Comparison of ENCODE assay signal across 30 cellular contexts in genomic region chr9:27423919-27424710, GRCh38.
DNase-seq lines count a peak whose midpoint lies in the region; ATAC-seq, FAIRE-seq and TF ChIP-seq lines count a peak whose summit lies in the region.
"Had no signal": no experiment of that assay in that cellular context is flagged by ENCODE, and none has a peak within 500 bp of the region (broad histone marks: within the 10 kb centered on the region; RNA-seq: fewer than 3 reads in every experiment).

No MANE protein-coding gene starts in this region.

- H3K4me3 ChIP-seq in breast epithelium (no peak overlapping the region), K562 (no peak overlapping the region), H7 (ENCODE audit: insufficient read depth, low read depth, low read length) (no peak overlapping the region)
- H3K4me3 ChIP-seq: GM12878, HAP-1, lung, MG63, ovary, tibial nerve had no signal

- H3K27ac Mint-ChIP-seq in MCF 10A (ENCODE audit: low read depth, unreplicated experiment) = peak overlapping the region; percentile 56
- peak overlapping the region; percentile 78 for H3K27ac Mint-ChIP-seq in memory B cell
- H3K27ac Mint-ChIP-seq in type B pancreatic cell = peak overlapping the region; percentile 67
- H3K27ac Mint-ChIP-seq: activated naive CD8-positive, alpha-beta T cell treated with anti-CD3 and anti-CD28 coated beads, Interleukin-2, amount 50 U/mL, for 24 hours; T-helper 2 cell treated with Interferon-gamma antibody and Interleukin-4, amounts not matched to agents 5 μg/mL and 100 μg/mL, for 36 hours had no signal

- TF ChIP-seq POLR2A in breast epithelium (IDR thresholded peaks at IDR 0.05) (no peak), K562 (conservative IDR thresholded peaks at IDR 0.05) (no peak)

- H3K4me3 Mint-ChIP-seq in MCF 10A (ENCODE audit: unreplicated experiment) = no peak overlapping the region
- H3K4me3 Mint-ChIP-seq in memory B cell = no peak overlapping the region
- H3K4me3 Mint-ChIP-seq in type B pancreatic cell = no peak overlapping the region
- H3K4me3 Mint-ChIP-seq: activated naive CD8-positive, alpha-beta T cell treated with anti-CD3 and anti-CD28 coated beads, Interleukin-2, amount 50 U/mL, for 24 hours; neural crest cell; T-helper 2 cell treated with Interferon-gamma antibody and Interleukin-4, amounts not matched to agents 5 μg/mL and 100 μg/mL, for 36 hours had no signal

- no peak for TF ChIP-seq EP300 in K562 (IDR thresholded peaks at IDR 0.05; ENCODE audit: low read length)

- TF ChIP-seq RAD21 in K562 (CRISPR knock-in tag; conservative IDR thresholded peaks at IDR 0.05 in 1 of 2, IDR thresholded peaks at IDR 0.05 in 1 of 2) = no peak

- H3K27ac ChIP-seq in breast epithelium = peak overlapping the region in 1 of 2 donors; percentile 5
- H3K27ac ChIP-seq in K562 (ENCODE audit: extremely low read depth, low read depth, low read length) = no peak overlapping the region
- H3K27ac ChIP-seq: ovary, tibial nerve had no signal

- no peaks in the 10 kb centered on the region for H3K9me1 ChIP-seq in K562 (ENCODE audit: control insufficient read depth, insufficient read depth, low read length)

- BruUV-seq in MCF 10A (replicated peaks; lab: Mats Ljungman, UMichigan) (no TSS peak), K562 (replicated peaks; lab: Mats Ljungman, UMichigan) (no TSS peak)

- ATAC-seq in K562 = peak; percentile 31
- ATAC-seq in memory B cell (ENCODE audit: low read depth) = no peak
- ATAC-seq in GM21825 (IDR thresholded peaks at IDR 0.05; ENCODE audit: unreplicated experiment) = no peak
- ATAC-seq in GM21737 (IDR thresholded peaks at IDR 0.05; ENCODE audit: unreplicated experiment) = no peak
- ATAC-seq: activated naive CD8-positive, alpha-beta T cell treated with anti-CD3 and anti-CD28 coated beads, Interleukin-2, amount 50 U/mL, for 24 hours; GM12878 had no signal

- H3K27me3 Mint-ChIP-seq in MCF 10A (ENCODE audit: insufficient read depth, unreplicated experiment) (no peaks in the 10 kb centered on the region), memory B cell (no peaks in the 10 kb centered on the region), type B pancreatic cell (no peaks in the 10 kb centered on the region)
- H3K27me3 Mint-ChIP-seq: activated naive CD8-positive, alpha-beta T cell treated with anti-CD3 and anti-CD28 coated beads, Interleukin-2, amount 50 U/mL, for 24 hours had no signal

- H3K4me1 ChIP-seq in breast epithelium (peaks cover 5 to 7% of the 10 kb centered on the region in 2 donors), K562 (replicated peaks in 1 of 2; ENCODE audit: control insufficient read depth in 2 of 2, insufficient read depth in 2 of 2, low read length in 2 of 2) (peaks cover 3 to 6% of the 10 kb centered on the region in 2 experiments; a peak in 3 of 5 replicates)
- H3K4me1 ChIP-seq: tibial nerve had no signal

- DNase-seq in MCF 10A (ENCODE audit: unreplicated experiment) (no peak), breast epithelium (ENCODE audit: low spot score in 2 of 2) (no peak), K562 (ENCODE audit: extremely low read depth in 1 of 4, low spot score in 3 of 4) (no peak), memory B cell (ENCODE audit: low spot score in 2 of 2) (no peak), type B pancreatic cell (ENCODE audit: extremely low spot score, unreplicated experiment) (no peak), H7 (no peak)
- DNase-seq: activated CD4-positive, alpha-beta T cell treated with anti-CD3 and anti-CD28 coated beads for 1 hour; activated gamma-delta T cell; activated naive CD8-positive, alpha-beta T cell treated with anti-CD3 and anti-CD28 coated beads, Interleukin-2, amount 50 U/mL, for 24 hours; activated T-cell treated with anti-CD3 and anti-CD28 coated beads, Interleukin-2, amount 50 U/mL, for 1 hour; cerebellar nuclear complex; EL; hippocampal formation; KG1; MG63; NCI-H1417; NCI-H2029 treated with DMSO at 0.1 percent for 48 hours; NCI-H524; ovary; Right ventricle myocardium superior; small intestine had no signal

- CTCF ChIA-PET in MCF 10A (lab: Yijun Ruan, JAX) = interaction anchor here (0.6 to 1.3 kb wide), 5 partner anchors 11 to 94 kb away, joined by 3 to 4 read pairs (median 3); no protein-coding TSS in a partner anchor
- CTCF ChIA-PET in K562 (lab: Yijun Ruan, JAX; ENCODE audit: low intra/inter-chr PET ratio) = no interaction called here

- TF ChIP-seq CTCF in MCF 10A (IDR thresholded peaks at IDR 0.05; ENCODE audit: unreplicated experiment) (no peak), breast epithelium (IDR thresholded peaks at IDR 0.05) (no peak), K562 (IDR thresholded peaks at IDR 0.05 in 2 of 3, conservative IDR thresholded peaks at IDR 0.05 in 1 of 3; ENCODE audit: insufficient read depth in 2 of 3, low read depth in 1 of 3, low read length in 3 of 3) (no peak), type B pancreatic cell (conservative IDR thresholded peaks at IDR 0.05) (no peak)

- intact Hi-C loops in MCF 10A (cut with micrococcal nuclease) = no loop called here
- intact Hi-C loops in breast epithelium (cut with DNase I; ENCODE audit: low total_unique reads) = no loop called here
- intact Hi-C loops in K562 (cut with micrococcal nuclease) = no loop called here

- in situ Hi-C loops in K562 (cut with MboI) = no loop called here

- no peak overlapping the region for H2AFZ ChIP-seq in K562 (ENCODE audit: low read depth, low read length)

- peaks cover 24% of the 10 kb centered on the region for H3K79me2 ChIP-seq in K562 (ENCODE audit: control insufficient read depth, insufficient read depth, low read length)

- FAIRE-seq in K562 (lab: Jason Lieb, UNC) = no peak
- FAIRE-seq: endometrium, GM12878, small intestine had no signal

- H3K9me3 Mint-ChIP-seq in MCF 10A (ENCODE audit: unreplicated experiment) (no peaks in the 10 kb centered on the region), memory B cell (no peaks in the 10 kb centered on the region), type B pancreatic cell (peaks cover 10% of the 10 kb centered on the region)
- H3K9me3 Mint-ChIP-seq: T-helper 2 cell treated with Interferon-gamma antibody and Interleukin-4, amounts not matched to agents 5 μg/mL and 100 μg/mL, for 36 hours had no signal

- H3K4me2 ChIP-seq in K562 (ENCODE audit: insufficient read depth, low read length) = no peak overlapping the region

- H3K36me3 ChIP-seq in breast epithelium (no peaks in the 10 kb centered on the region), K562 (ENCODE audit: control insufficient read depth, insufficient read depth, low read length) (no peaks in the 10 kb centered on the region), H7 (replicated peaks; ENCODE audit: control insufficient read depth, insufficient read depth, low read length) (no peaks in the 10 kb centered on the region)
- H3K36me3 ChIP-seq: HAP-1, MG63, ovary, tibial nerve had no signal

- H3K36me3 Mint-ChIP-seq in MCF 10A (ENCODE audit: insufficient read depth, unreplicated experiment) (no peaks in the 10 kb centered on the region), memory B cell (peaks cover 10% of the 10 kb centered on the region), type B pancreatic cell (peaks cover 12% of the 10 kb centered on the region)

- H3K4me1 Mint-ChIP-seq in MCF 10A (ENCODE audit: insufficient read depth, unreplicated experiment) (peaks cover 52% of the 10 kb centered on the region), memory B cell (peaks cover 51% of the 10 kb centered on the region), type B pancreatic cell (ENCODE audit: unreplicated experiment) (peaks cover 63% of the 10 kb centered on the region)

- H3K9me3 ChIP-seq in breast epithelium = no peaks in the 10 kb centered on the region
- H3K9me3 ChIP-seq in K562 (replicated peaks; ENCODE audit: control insufficient read depth, insufficient read depth, low read depth, low read length) = no peaks in the 10 kb centered on the region
- H3K9me3 ChIP-seq: HAP-1, MG63, ovary, tibial nerve had no signal

- H3K27me3 ChIP-seq in breast epithelium (no peaks in the 10 kb centered on the region), K562 (ENCODE audit: control insufficient read depth in 2 of 2, insufficient read depth in 2 of 2, low read length in 2 of 2) (no peaks in the 10 kb centered on the region), H7 (ENCODE audit: control insufficient read depth, insufficient read depth, low read length) (no peaks in the 10 kb centered on the region)
- H3K27me3 ChIP-seq: MG63, ovary, tibial nerve had no signal

- no peaks in the 10 kb centered on the region for H4K20me1 ChIP-seq in K562 (replicated peaks; ENCODE audit: control insufficient read depth, insufficient read depth, low read length)

- WGBS in K562 (ENCODE audit: insufficient coverage, low coverage, missing lambda C conversion rate) = 60% methylated on average over 3 of the region's 6 CpGs

- no peak overlapping the region for H3K9ac ChIP-seq in K562 (ENCODE audit: insufficient read depth in 1 of 2, low read depth in 2 of 2, low read length in 2 of 2)

- POLR2A ChIA-PET in MCF 10A (lab: Yijun Ruan, JAX) (interaction anchor here (0.7 to 1.7 kb wide), 5 partner anchors 16 to 105 kb away, joined by 3 to 8 read pairs (median 4); partner anchors contain the start of gene MOB3B), K562 (lab: Yijun Ruan, JAX) (interaction anchor here (0.5 kb wide), 1 partner anchor 116 kb away, joined by 3 read pairs; no protein-coding TSS in a partner anchor)

TF ChIP-seq in K562, 482 proteins besides CTCF, POLR2A, EP300 and RAD21:
- TF ChIP-seq GABPA (tag; conservative IDR thresholded peaks at IDR 0.05; ENCODE audit: low read depth) = no peak
- TF ChIP-seq MEIS2 (IDR thresholded peaks at IDR 0.05; ENCODE audit: partially characterized antibody) = peak; percentile 25
TF ChIP-seq in K562: peak in this region for 1.
